1 cellular context compared by ENCODE assay signal in the genomic region with DNA sequence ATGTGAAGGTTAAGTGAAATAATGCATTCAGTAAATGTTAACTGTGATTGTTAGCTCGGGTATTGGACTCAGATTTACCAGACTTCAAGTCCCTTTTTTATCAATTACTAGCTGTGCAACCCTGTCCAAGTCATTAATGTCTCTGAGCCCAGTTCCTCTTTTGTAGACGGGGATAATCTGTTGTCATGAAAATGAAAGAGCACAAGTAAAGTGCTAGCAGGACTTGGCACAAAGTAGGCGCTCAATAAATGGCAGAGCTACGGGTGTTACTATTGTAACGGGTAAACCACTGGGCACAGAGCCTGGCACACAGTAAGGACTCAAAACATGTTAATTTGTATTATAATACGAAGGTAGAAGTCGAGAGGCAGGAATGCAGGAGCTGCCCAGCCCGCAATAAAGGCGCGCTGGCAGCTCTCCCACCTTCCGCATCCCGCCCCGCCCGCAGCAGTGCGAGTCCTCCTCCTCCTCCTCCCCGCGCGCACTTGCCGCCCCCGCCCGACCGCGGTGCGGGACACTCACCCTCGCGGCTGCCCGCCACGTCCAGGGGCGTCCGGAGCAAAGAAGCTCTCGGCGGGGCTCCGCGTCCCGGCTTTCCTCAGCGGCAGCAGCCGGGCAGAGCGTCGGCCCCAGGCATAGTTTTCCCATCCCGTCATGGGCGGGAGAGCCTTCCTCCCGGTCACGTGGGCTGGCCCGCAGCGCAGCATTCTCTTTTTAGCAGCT.
TF ChIP-seq lines count a peak whose summit lies in the region.

A gene with protein sequence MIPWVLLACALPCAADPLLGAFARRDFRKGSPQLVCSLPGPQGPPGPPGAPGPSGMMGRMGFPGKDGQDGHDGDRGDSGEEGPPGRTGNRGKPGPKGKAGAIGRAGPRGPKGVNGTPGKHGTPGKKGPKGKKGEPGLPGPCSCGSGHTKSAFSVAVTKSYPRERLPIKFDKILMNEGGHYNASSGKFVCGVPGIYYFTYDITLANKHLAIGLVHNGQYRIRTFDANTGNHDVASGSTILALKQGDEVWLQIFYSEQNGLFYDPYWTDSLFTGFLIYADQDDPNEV (minus strand): TSS at position 637 of the 723 bp plus-strand sequence. CDS start 15,615 bp downstream, outside the sequence.

TF ChIP-seq in WTC11, 78 proteins besides CTCF, POLR2A, EP300 and RAD21 (continued from another document):
- TF ChIP-seq, protein P1, sequence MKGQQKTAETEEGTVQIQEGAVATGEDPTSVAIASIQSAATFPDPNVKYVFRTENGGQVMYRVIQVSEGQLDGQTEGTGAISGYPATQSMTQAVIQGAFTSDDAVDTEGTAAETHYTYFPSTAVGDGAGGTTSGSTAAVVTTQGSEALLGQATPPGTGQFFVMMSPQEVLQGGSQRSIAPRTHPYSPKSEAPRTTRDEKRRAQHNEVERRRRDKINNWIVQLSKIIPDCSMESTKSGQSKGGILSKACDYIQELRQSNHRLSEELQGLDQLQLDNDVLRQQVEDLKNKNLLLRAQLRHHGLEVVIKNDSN (CRISPR knock-in tag; IDR thresholded peaks at IDR 0.05): peak; percentile 96
- TF ChIP-seq TEAD1 (CRISPR knock-in tag; IDR thresholded peaks at IDR 0.05) (no peak), NR1H2 (CRISPR knock-in tag; IDR thresholded peaks at IDR 0.05) (no peak)
- TF ChIP-seq, protein P2, sequence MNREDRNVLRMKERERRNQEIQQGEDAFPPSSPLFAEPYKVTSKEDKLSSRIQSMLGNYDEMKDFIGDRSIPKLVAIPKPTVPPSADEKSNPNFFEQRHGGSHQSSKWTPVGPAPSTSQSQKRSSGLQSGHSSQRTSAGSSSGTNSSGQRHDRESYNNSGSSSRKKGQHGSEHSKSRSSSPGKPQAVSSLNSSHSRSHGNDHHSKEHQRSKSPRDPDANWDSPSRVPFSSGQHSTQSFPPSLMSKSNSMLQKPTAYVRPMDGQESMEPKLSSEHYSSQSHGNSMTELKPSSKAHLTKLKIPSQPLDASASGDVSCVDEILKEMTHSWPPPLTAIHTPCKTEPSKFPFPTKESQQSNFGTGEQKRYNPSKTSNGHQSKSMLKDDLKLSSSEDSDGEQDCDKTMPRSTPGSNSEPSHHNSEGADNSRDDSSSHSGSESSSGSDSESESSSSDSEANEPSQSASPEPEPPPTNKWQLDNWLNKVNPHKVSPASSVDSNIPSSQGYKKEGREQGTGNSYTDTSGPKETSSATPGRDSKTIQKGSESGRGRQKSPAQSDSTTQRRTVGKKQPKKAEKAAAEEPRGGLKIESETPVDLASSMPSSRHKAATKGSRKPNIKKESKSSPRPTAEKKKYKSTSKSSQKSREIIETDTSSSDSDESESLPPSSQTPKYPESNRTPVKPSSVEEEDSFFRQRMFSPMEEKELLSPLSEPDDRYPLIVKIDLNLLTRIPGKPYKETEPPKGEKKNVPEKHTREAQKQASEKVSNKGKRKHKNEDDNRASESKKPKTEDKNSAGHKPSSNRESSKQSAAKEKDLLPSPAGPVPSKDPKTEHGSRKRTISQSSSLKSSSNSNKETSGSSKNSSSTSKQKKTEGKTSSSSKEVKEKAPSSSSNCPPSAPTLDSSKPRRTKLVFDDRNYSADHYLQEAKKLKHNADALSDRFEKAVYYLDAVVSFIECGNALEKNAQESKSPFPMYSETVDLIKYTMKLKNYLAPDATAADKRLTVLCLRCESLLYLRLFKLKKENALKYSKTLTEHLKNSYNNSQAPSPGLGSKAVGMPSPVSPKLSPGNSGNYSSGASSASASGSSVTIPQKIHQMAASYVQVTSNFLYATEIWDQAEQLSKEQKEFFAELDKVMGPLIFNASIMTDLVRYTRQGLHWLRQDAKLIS (CRISPR knock-in tag; IDR thresholded peaks at IDR 0.05; ENCODE audit: borderline replicate concordance): 0 out of 2 replicates have a peak, but pooled peaks have one; percentile 66
